ENCODE assay signal across 17 cellular contexts in the genomic region with DNA sequence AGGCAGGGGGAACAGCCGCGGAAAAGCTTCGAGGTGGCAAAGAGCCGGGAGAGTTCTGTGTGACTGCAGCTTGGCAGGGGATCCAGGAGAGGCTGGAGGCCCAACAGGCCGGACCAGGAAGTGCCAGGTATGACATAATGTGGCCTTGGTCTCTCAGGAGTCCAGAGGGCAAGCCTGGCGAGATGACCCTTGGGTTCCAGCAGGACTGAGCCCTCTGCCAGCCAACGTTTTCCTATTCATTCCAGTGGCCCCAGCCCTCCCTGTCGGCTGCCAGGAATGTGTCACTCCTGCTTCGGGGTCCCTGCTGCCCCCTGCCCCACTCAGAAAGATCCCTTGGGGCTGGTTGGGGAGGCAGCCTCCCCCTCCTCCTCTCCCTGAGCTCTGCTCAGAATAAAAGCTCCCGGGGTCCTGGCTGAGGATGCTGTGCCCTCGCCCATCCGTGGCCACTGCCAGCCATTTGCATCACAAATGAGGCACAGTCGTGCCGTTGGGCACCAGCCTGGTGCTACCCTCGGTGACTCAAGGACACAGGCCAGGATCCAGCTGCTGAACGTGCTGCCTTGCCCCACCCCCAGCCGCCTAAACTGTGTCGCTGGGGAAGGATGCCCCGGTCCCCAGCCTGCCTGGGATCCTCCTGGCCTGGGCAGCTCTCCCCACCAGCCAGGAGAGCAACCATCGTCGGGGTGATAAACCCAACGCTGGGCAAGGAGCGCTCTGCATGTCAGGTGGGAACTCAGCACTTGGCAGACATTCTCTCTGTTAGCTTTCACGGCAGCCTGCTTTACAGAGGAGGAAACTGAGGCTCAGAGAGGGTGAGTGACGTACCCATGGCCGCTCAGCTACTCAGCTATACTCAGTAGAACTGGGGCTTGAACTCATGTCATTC. TPM values are rescaled to one million over a fixed set of nuclear protein-coding genes. Genes with fewer than 3 reads are reported as not detected.
A peak's percentile ranks its signal among the peaks of the same experiment; 100 is the strongest.
DNase-seq lines count a peak whose midpoint lies in the region; ATAC-seq and TF ChIP-seq lines count a peak whose summit lies in the region.
"Had no signal": no experiment of that assay in that cellular context is flagged by ENCODE, and none has a peak within 500 bp of the region (broad histone marks: within the 10 kb centered on the region; RNA-seq: fewer than 3 reads in every experiment).

No MANE protein-coding gene starts in this region.

- H3K27me3 ChIP-seq in H7 (ENCODE audit: control insufficient read depth, insufficient read depth, low read length) = no peaks in the 10 kb centered on the region
- H3K27me3 ChIP-seq in PC-9 (ENCODE audit: insufficient read depth, low read depth) = no peaks in the 10 kb centered on the region
- no peaks in the 10 kb centered on the region for H3K27me3 ChIP-seq in psoas muscle (ENCODE audit: insufficient read depth in 3 of 3, low read length in 2 of 3)
- H3K27me3 ChIP-seq: esophagus muscularis mucosa had no signal

- H3K27ac ChIP-seq in PC-9 = 0 out of 2 replicates have a peak overlapping the region, but pooled peaks have one; percentile 16
- peak overlapping the region; percentile 13 for H3K27ac ChIP-seq in psoas muscle
- H3K27ac ChIP-seq: esophagus muscularis mucosa, VCaP had no signal

- ATAC-seq in psoas muscle (peak in 3 of 4 donors; percentile 6 to 36 (median 29)), HG03135 (IDR thresholded peaks at IDR 0.05; ENCODE audit: unreplicated experiment) (no peak), HG03045 (IDR thresholded peaks at IDR 0.05; ENCODE audit: unreplicated experiment) (no peak)

- POLR2A ChIA-PET in PC-9 (lab: Charles Lee; ENCODE audit: unreplicated experiment) = interaction anchor here (0.7 kb wide), 1 partner anchor 103 kb away, joined by 3 read pairs; no protein-coding TSS in a partner anchor

- no peaks in the 10 kb centered on the region for H3K36me3 ChIP-seq in H7 (replicated peaks; ENCODE audit: control insufficient read depth, insufficient read depth, low read length)
- no peaks in the 10 kb centered on the region for H3K36me3 ChIP-seq in PC-9 (ENCODE audit: low read depth)
- H3K36me3 ChIP-seq in psoas muscle (ENCODE audit: insufficient read depth in 1 of 2, low read depth in 1 of 2) = no peaks in the 10 kb centered on the region
- H3K36me3 ChIP-seq: esophagus muscularis mucosa had no signal

- no peak overlapping the region for H2AFZ ChIP-seq in PC-9

- DNase-seq in H7 (peak; percentile 71), PC-9 (no peak), hypothalamus (lab: John Stamatoyannopoulos, UW) (peak in 44 of 51 donors; percentile 15 to 87 (median 62)), psoas muscle (peak in 1 of 2 donors; percentile 54), H4 (ENCODE audit: low spot score) (no peak)
- DNase-seq: activated CD4-positive, alpha-beta memory T cell treated with anti-CD3 and anti-CD28 coated beads, Interleukin-2, amount 10 ng/mL, durations not matched to agents 7 days and 5 days; activated T-cell treated with anti-CD3 and anti-CD28 coated beads, Interleukin-2, amount 50 U/mL, for 48 hours; DMS 273 treated with DMSO at 0.1 percent for 48 hours; glutamatergic neuron; NCI-H1092 treated with DMSO at 0.1 percent for 48 hours; NCI-H2107; NCI-H82; RPMI8226 had no signal

- peaks cover 47% of the 10 kb centered on the region for H3K4me1 ChIP-seq in PC-9 (replicated peaks; ENCODE audit: insufficient read depth)
- H3K4me1 ChIP-seq in psoas muscle = peaks cover 25% of the 10 kb centered on the region

- WGBS in psoas muscle, 3 donors = 32 to 42% (median 32%) methylated on average over 26 of the region's 26 CpGs

- intact Hi-C loops in PC-9 (cut with micrococcal nuclease; ENCODE audit: unreplicated experiment) (no loop called here), psoas muscle (cut with DNase I) (no loop called here)

- CTCF ChIA-PET in PC-9 (lab: Charles Lee) = interaction anchor here (0.7 kb wide), 1 partner anchor 33 kb away, joined by 3 read pairs; no protein-coding TSS in a partner anchor

- no TSS peak for BruUV-seq in PC-9 (replicated peaks; lab: Mats Ljungman, UMichigan)

- H4K20me1 ChIP-seq in PC-9 (ENCODE audit: insufficient read depth) = no peaks in the 10 kb centered on the region

- H3K79me2 ChIP-seq in PC-9 (ENCODE audit: low read depth) = no peaks in the 10 kb centered on the region

- no peaks in the 10 kb centered on the region for H3K9me2 ChIP-seq in PC-9 (ENCODE audit: insufficient read depth)

- no peak overlapping the region for H3K4me2 ChIP-seq in PC-9

- H3K9me3 ChIP-seq in PC-9 (ENCODE audit: insufficient read depth, low read depth) = no peaks in the 10 kb centered on the region
- H3K9me3 ChIP-seq in psoas muscle = no peaks in the 10 kb centered on the region
- H3K9me3 ChIP-seq: esophagus muscularis mucosa had no signal

- H3K4me3 ChIP-seq in H7 (ENCODE audit: insufficient read depth, low read depth, low read length) (no peak overlapping the region), PC-9 (no peak overlapping the region), psoas muscle (no peak overlapping the region)
- H3K4me3 ChIP-seq: esophagus muscularis mucosa had no signal

- TF ChIP-seq CTCF in PC-9 (conservative IDR thresholded peaks at IDR 0.05) (no peak), psoas muscle (IDR thresholded peaks at IDR 0.05) (no peak)

- H3F3A ChIP-seq in PC-9 (ENCODE audit: insufficient read depth, low read depth) = peaks cover 4% of the 10 kb centered on the region; the same call in 1 of the 2 replicates

RNA-seq across cellular contexts. Expression of gene RBM38, which starts 37.7 kb away (rescaled TPM):
- total RNA-seq in H7 (2014; rRNA removed; shearing (Covaris generic)) = 75.6 and 91.7 TPM in 2 replicates
- 19.3 and 25.6 TPM in 2 replicates for total RNA-seq in PC-9 (2021)
- total RNA-seq in psoas muscle = 100 to 1,000 TPM in 2 of 4 donors, 10 to 100 TPM in 2; 73.2 to 202 (median 93.0) TPM
- 100 to 1,000 TPM; 135 to 308 (median 144) TPM for polyA plus RNA-seq in psoas muscle
- total RNA-seq in H4 (2014; rRNA removed; shearing (Covaris generic)) = 7.4 and 12.3 TPM in 2 replicates

Comparison
In these comparisons a context has a peak if more than half of its experiments do, and no peak if none do; other contexts are left out.
1. DNase-seq: peak in H7 (single experiment) and hypothalamus (44 of 51); none in PC-9 (0 of 2) and H4 (single experiment).
2. ATAC-seq: peak in psoas muscle (3 of 4); none in HG03135 (single experiment) and HG03045 (single experiment).